Comparison of ENCODE assay signal across 19 cellular contexts in genomic region chr16:25007284-25007984, GRCh38. TPM values are rescaled to one million over a fixed set of nuclear protein-coding genes. Genes with fewer than 3 reads are reported as not detected.
A peak's percentile ranks its signal among the peaks of the same experiment; 100 is the strongest.
DNase-seq lines count a peak whose midpoint lies in the region; ATAC-seq, FAIRE-seq and TF ChIP-seq lines count a peak whose summit lies in the region.
"Had no signal": no experiment of that assay in that cellular context is flagged by ENCODE, and none has a peak within 500 bp of the region (broad histone marks: within the 10 kb centered on the region; RNA-seq: fewer than 3 reads in every experiment).

No MANE protein-coding gene starts in this region.

- no peak overlapping the region for H2AFZ ChIP-seq in GM12878 (ENCODE audit: control insufficient read depth, low read depth, low read length)

- H3K4me1 Mint-ChIP-seq in HFFc6 (ENCODE audit: low read depth): peaks cover 82% of the 10 kb centered on the region
- peaks cover 69 to 91% (median 80%) of the 10 kb centered on the region in 3 donors for H3K4me1 Mint-ChIP-seq in naive B cell
- H3K4me1 Mint-ChIP-seq in activated CD4-positive, alpha-beta memory T cell treated with anti-CD3 and anti-CD28 coated beads for 36 hours (ENCODE audit: low read depth): peaks cover 68% of the 10 kb centered on the region

- no peak overlapping the region for H3K27ac ChIP-seq in GM12878 (ENCODE audit: control insufficient read depth, insufficient read depth)

- CTCF ChIA-PET in GM12878 (lab: Yijun Ruan, JAX): no interaction called here
- CTCF ChIA-PET in activated CD4-positive, alpha-beta memory T cell treated with anti-CD3 and anti-CD28 coated beads for 36 hours (lab: Charles Lee): no interaction called here

- H3K27me3 Mint-ChIP-seq in HFFc6 (ENCODE audit: insufficient read depth) (no peaks in the 10 kb centered on the region), naive B cell (no peaks in the 10 kb centered on the region)
- no peaks in the 10 kb centered on the region for H3K27me3 Mint-ChIP-seq in activated CD4-positive, alpha-beta memory T cell treated with anti-CD3 and anti-CD28 coated beads for 36 hours

- H3K9ac ChIP-seq in GM12878 (ENCODE audit: control insufficient read depth, insufficient read depth, low read length): no peak overlapping the region

- H3K36me3 Mint-ChIP-seq in HFFc6 (ENCODE audit: low read depth) (peaks cover 21% of the 10 kb centered on the region), naive B cell (peaks cover 6 to 31% of the 10 kb centered on the region in 2 donors)
- peaks cover 17% of the 10 kb centered on the region for H3K36me3 Mint-ChIP-seq in activated CD4-positive, alpha-beta memory T cell treated with anti-CD3 and anti-CD28 coated beads for 36 hours

- no TSS peak for BruUV-seq in GM12878 (replicated peaks; lab: Mats Ljungman, UMichigan)

- peak overlapping the region; percentile 54 for H3K4me3 Mint-ChIP-seq in HFFc6
- H3K4me3 Mint-ChIP-seq in naive B cell: peak overlapping the region; percentile 7 to 96 (median 78)
- no peak overlapping the region for H3K4me3 Mint-ChIP-seq in activated CD4-positive, alpha-beta memory T cell treated with anti-CD3 and anti-CD28 coated beads for 36 hours
- H3K4me3 Mint-ChIP-seq: activated naive CD4-positive, alpha-beta T cell treated with anti-CD3 and anti-CD28 coated beads for 36 hours; neural crest cell; T-helper 1 cell treated with Interleukin-12 subunit alpha and Interleukin-12 subunit beta and Interleukin-4 antibody, amounts not matched to agents 30 μg/mL and 1 μg/mL, for 36 hours had no signal

- in situ Hi-C loops in GM12878 (cut with MboI): no loop called here

- H4K20me1 ChIP-seq in GM12878 (ENCODE audit: control insufficient read depth, insufficient read depth): peaks cover 17% of the 10 kb centered on the region

- RAD21 ChIA-PET in GM12878 (lab: Charles Lee; ENCODE audit: unreplicated experiment): interaction anchor here (0.9 kb wide), 2 partner anchors 19 to 43 kb away, joined by 3 read pairs; no protein-coding TSS in a partner anchor

- no peak for TF ChIP-seq CTCF in HFFc6 (IDR thresholded peaks at IDR 0.05)
- TF ChIP-seq CTCF in GM12878 (IDR thresholded peaks at IDR 0.05 in 2 of 3, conservative IDR thresholded peaks at IDR 0.05 in 1 of 3; ENCODE audit: control insufficient read depth in 2 of 3, extremely low read depth in 1 of 3, insufficient read depth in 1 of 3, low read depth in 3 of 3, low read length in 3 of 3): no peak

- no peaks in the 10 kb centered on the region for H3K27me3 ChIP-seq in GM12878 (replicated peaks in 1 of 2; ENCODE audit: control insufficient read depth in 2 of 2, insufficient read depth in 2 of 2, low read length in 1 of 2)
- H3K27me3 ChIP-seq: BE2C, gastroesophageal sphincter had no signal

- no peaks in the 10 kb centered on the region for H3K9me3 ChIP-seq in GM12878 (replicated peaks; ENCODE audit: control insufficient read depth, insufficient read depth, low read length)
- H3K9me3 ChIP-seq: BE2C, gastroesophageal sphincter had no signal

- ATAC-seq in GM12878 (peak; percentile 29), naive B cell (ENCODE audit: low read depth in 2 of 2) (no peak), HG02981 (IDR thresholded peaks at IDR 0.05; ENCODE audit: unreplicated experiment) (no peak)

- TF ChIP-seq RAD21 in GM12878 (IDR thresholded peaks at IDR 0.05; ENCODE audit: insufficient read depth, low read depth, low read length): no peak

- peak overlapping the region; percentile 91 for H3K4me2 ChIP-seq in GM12878 (ENCODE audit: control insufficient read depth, insufficient read depth)

- peaks cover 97% of the 10 kb centered on the region for H3K79me2 ChIP-seq in GM12878 (ENCODE audit: control insufficient read depth, insufficient read depth, low read length)

- POLR2A ChIA-PET in GM12878 (lab: Charles Lee): interaction anchor here (1.0 to 1.4 kb wide), 3 partner anchors 9 to 28 kb away, joined by 3 to 7 read pairs (median 4); no protein-coding TSS in a partner anchor
- POLR2A ChIA-PET in activated CD4-positive, alpha-beta memory T cell treated with anti-CD3 and anti-CD28 coated beads for 36 hours (lab: Charles Lee): no interaction called here

- SMC1A ChIA-PET in GM12878 (lab: Charles Lee; ENCODE audit: uncharacterized antibody, unreplicated experiment): interaction anchor here (0.9 to 1.1 kb wide), 4 partner anchors 12 to 28 kb away, joined by 3 to 7 read pairs (median 3); no protein-coding TSS in a partner anchor

- H3K27ac Mint-ChIP-seq in HFFc6 (peak overlapping the region; percentile 78), naive B cell (peak overlapping the region in 5 of 6 donors; percentile 12 to 81 (median 77))
- H3K27ac Mint-ChIP-seq in activated CD4-positive, alpha-beta memory T cell treated with anti-CD3 and anti-CD28 coated beads for 36 hours: no peak overlapping the region
- H3K27ac Mint-ChIP-seq: activated naive CD4-positive, alpha-beta T cell treated with anti-CD3 and anti-CD28 coated beads for 36 hours; T-helper 1 cell treated with Interleukin-12 subunit alpha and Interleukin-12 subunit beta and Interleukin-4 antibody, amounts not matched to agents 30 μg/mL and 1 μg/mL, for 36 hours had no signal

- intact Hi-C loops in GM12878 (cut with micrococcal nuclease; ENCODE audit: unreplicated experiment): no loop called here
- intact Hi-C loops in activated CD4-positive, alpha-beta memory T cell treated with anti-CD3 and anti-CD28 coated beads for 36 hours (cut with micrococcal nuclease): no loop called here

- no peak for TF ChIP-seq POLR2A in GM12878 (IDR thresholded peaks at IDR 0.05; ENCODE audit: low read depth, low read length)

- no peak for TF ChIP-seq EP300 in GM12878 (IDR thresholded peaks at IDR 0.05; ENCODE audit: borderline replicate concordance in 1 of 2, control insufficient read depth in 1 of 2, low read depth in 2 of 2, low read length in 2 of 2)

- peak overlapping the region; percentile 98 for H3K4me3 ChIP-seq in GM12878
- H3K4me3 ChIP-seq: gastroesophageal sphincter had no signal

- H3K4me1 ChIP-seq in GM12878 (ENCODE audit: control insufficient read depth, insufficient read depth, low read length): peaks cover 49% of the 10 kb centered on the region

- peak; percentile 63 for DNase-seq in AG20443 (ENCODE audit: low spot score)
- DNase-seq in HFFc6: peak; percentile 62
- DNase-seq in GM12878 (ENCODE audit: low read depth, low spot score): no peak
- no peak for DNase-seq in naive B cell
- no peak for DNase-seq in NCI-H69 (lab: John Stamatoyannopoulos, UW)
- DNase-seq in HTR-8/SVneo (ENCODE audit: insufficient read length, low spot score): no peak
- DNase-seq in activated CD4-positive, alpha-beta memory T cell treated with anti-CD3 and anti-CD28 coated beads for 36 hours: no peak
- DNase-seq: activated CD4-positive, alpha-beta T cell treated with anti-CD3 and anti-CD28 coated beads, Interleukin-2, amount 50 U/mL, for 4 hours; activated naive CD4-positive, alpha-beta T cell treated with anti-CD3 and anti-CD28 coated beads for 36 hours; GDM1; left colon; MM.1S; NCI-H2171; stimulated activated CD8-positive, alpha-beta memory T cell treated with anti-CD3 and anti-CD28 coated beads, Interleukin-4, amount 100 ng/mL, for 48 hours had no signal

- H3K9me3 Mint-ChIP-seq in HFFc6: no peaks in the 10 kb centered on the region
- H3K9me3 Mint-ChIP-seq in naive B cell: no peaks in the 10 kb centered on the region
- no peaks in the 10 kb centered on the region for H3K9me3 Mint-ChIP-seq in activated CD4-positive, alpha-beta memory T cell treated with anti-CD3 and anti-CD28 coated beads for 36 hours
- H3K9me3 Mint-ChIP-seq: activated naive CD4-positive, alpha-beta T cell treated with anti-CD3 and anti-CD28 coated beads for 36 hours; neural crest cell; T-helper 1 cell treated with Interleukin-12 subunit alpha and Interleukin-12 subunit beta and Interleukin-4 antibody, amounts not matched to agents 30 μg/mL and 1 μg/mL, for 36 hours had no signal

- 79% methylated on average over 7 of the region's 7 CpGs for WGBS in GM12878 (ENCODE audit: insufficient coverage, insufficient replicate concordance, low lambda C conversion rate, missing lambda C conversion rate)

- FAIRE-seq in GM12878 (lab: Jason Lieb, UNC) (no peak), HTR-8/SVneo (lab: Jason Lieb, UNC) (no peak)

- H3K36me3 ChIP-seq in GM12878 (ENCODE audit: control insufficient read depth in 2 of 2, insufficient read depth in 2 of 2, low read length in 1 of 2): peaks cover 3 to 26% of the 10 kb centered on the region in 2 experiments
- H3K36me3 ChIP-seq: BE2C had no signal

TF ChIP-seq in GM12878, 131 proteins besides CTCF, POLR2A, EP300 and RAD21 (continues in another document):
- no peak for TF ChIP-seq SPI1 (IDR thresholded peaks at IDR 0.05; ENCODE audit: borderline replicate concordance, insufficient read depth, low read depth, low read length)
- TF ChIP-seq SIN3A (IDR thresholded peaks at IDR 0.05; ENCODE audit: low read depth, low read length): no peak
- TF ChIP-seq YY1 (IDR thresholded peaks at IDR 0.05; ENCODE audit: low read depth, low read length): 0 out of 2 replicates have a peak, but pooled peaks have one; percentile 21
- TF ChIP-seq BMI1 (IDR thresholded peaks at IDR 0.05; ENCODE audit: borderline replicate concordance): peak; percentile 68; the same call in 1 of the 2 replicates

RNA-seq across cellular contexts. Expression of gene ARHGAP17, which starts 7.7 kb away (rescaled TPM):
- total RNA-seq in HFFc6 (2021; fragmentation: NEBNext Ultra II Directional; extraction: Animal tissue kit (Norgen Biotek cat#: 25700)): 100 to 1,000 TPM in 3 of 6 experiments, 10 to 100 TPM in 3; 86.5 to 104 (median 97.4) TPM
- 627 and 659 TPM in 2 replicates for total RNA-seq in GM12878 (2013; cell fraction: nucleolus; rRNA removed)
- total RNA-seq in GM12878 (2014; rRNA removed) (47.7 and 55.1 TPM in 2 replicates), GM12878 (2014; rRNA removed; fragmentation: Illumina TruSeq; extraction: Trizol) (45.4 and 48.3 TPM in 2 replicates), GM12878 (2021) (181 and 199 TPM in 2 replicates)
- 127 TPM for polyA plus RNA-seq in GM12878 (2011; ENCODE audit: low read depth)
- polyA plus RNA-seq in GM12878 (2011; rRNA removed) (71.1 and 75.0 TPM in 2 replicates), GM12878 (2014; fragmentation: Illumina TruSeq; extraction: Trizol) (150 and 173 TPM in 2 replicates), GM12878 (2014; fragmentation: Nextera tagmentation; extraction: Ambion mirVana) (10 to 100 TPM; 31.4 to 49.9 TPM), GM12878 (2014; rRNA removed) (63.7 and 73.8 TPM in 2 replicates), GM12878 (2016; fragmentation: Nextera tagmentation; extraction: Ambion mirVana) (100 to 1,000 TPM; 118 to 123 TPM), naive B cell (ENCODE audit: low read depth in 6 of 6) (100 to 1,000 TPM in 4 of 6 donors, 10 to 100 TPM in 2; 90.5 to 200 (median 115) TPM)
- 82.6 and 128 TPM in 2 replicates for polyA plus RNA-seq in GM12878 (2011; cell fraction: cytosol; rRNA removed)
- 239 and 261 TPM in 2 replicates for polyA plus RNA-seq in GM12878 (2011; cell fraction: nucleus; rRNA removed)
- polyA plus RNA-seq in GM12878 (2012): 118 and 141 TPM in 2 replicates
- 174 and 187 TPM in 2 replicates for polyA minus RNA-seq in GM12878 (2011; rRNA and poly(A)+ RNA removed)
- 84.1 and 85.0 TPM in 2 replicates for polyA minus RNA-seq in GM12878 (2011; cell fraction: cytosol; rRNA and poly(A)+ RNA removed)
- polyA minus RNA-seq in GM12878 (2011; cell fraction: nucleus; rRNA and poly(A)+ RNA removed): 138 and 190 TPM in 2 replicates
- total RNA-seq in activated CD4-positive, alpha-beta memory T cell treated with anti-CD3 and anti-CD28 coated beads for 36 hours: 10 to 100 TPM; 50.8 to 57.4 TPM

Comparison
In these comparisons a context has a peak if more than half of its experiments do, and no peak if none do; other contexts are left out.
1. DNase-seq: peak in AG20443 (single experiment) and HFFc6 (single experiment); none in GM12878 (single experiment), naive B cell (single experiment), NCI-H69 (single experiment), HTR-8/SVneo (single experiment) and activated CD4-positive, alpha-beta memory T cell treated with anti-CD3 and anti-CD28 coated beads for 36 hours (single experiment).